Comparison of ENCODE assay signal across 1 cellular context in the genomic region with DNA sequence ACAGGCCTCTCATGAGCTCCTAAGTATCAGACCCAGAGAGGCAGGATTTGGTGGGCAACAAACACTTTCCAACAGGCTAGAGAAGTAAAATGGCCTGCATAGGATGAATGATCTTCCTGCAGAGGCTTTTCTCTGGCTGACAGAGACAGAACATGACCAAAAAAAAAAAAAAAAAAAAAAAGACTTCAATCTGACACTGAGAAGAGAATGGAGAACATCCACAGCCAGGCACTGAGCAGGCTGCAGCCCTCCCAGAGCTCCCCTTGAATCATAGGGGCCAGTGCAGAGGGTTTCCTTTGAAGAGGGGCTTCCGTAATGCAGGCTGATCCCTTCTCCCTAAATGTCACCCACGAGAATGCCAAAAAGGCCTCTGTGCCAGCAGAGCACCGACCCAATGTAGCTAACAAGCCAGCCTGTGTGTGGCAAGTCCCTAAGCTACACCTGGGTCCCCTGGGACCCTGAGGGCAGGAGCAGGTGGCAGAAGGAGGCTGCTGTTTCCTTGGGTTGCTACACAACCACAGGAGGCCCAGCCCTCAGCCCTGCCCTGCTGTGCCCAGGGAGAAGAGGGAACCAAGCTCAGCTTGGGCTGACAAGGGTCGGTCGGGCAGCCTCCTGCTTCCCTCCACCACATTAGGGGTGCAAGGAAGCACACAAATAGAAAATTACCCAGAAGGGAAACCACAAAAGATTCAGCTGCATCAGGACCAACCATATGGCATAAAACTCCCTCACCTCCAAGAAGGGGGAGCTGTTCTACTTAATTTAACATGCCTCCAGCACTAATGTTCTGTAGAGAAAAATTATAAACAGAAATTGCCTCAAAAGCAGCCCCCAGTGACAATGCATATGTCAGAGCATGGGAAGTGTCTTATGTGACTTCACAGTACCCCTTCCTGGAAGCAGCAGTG.
TF ChIP-seq lines count a peak whose summit lies in the region.

No MANE protein-coding gene starts in this region.

TF ChIP-seq in GM23338, 12 proteins besides CTCF, POLR2A, EP300 and RAD21:
- TF ChIP-seq, protein P1, sequence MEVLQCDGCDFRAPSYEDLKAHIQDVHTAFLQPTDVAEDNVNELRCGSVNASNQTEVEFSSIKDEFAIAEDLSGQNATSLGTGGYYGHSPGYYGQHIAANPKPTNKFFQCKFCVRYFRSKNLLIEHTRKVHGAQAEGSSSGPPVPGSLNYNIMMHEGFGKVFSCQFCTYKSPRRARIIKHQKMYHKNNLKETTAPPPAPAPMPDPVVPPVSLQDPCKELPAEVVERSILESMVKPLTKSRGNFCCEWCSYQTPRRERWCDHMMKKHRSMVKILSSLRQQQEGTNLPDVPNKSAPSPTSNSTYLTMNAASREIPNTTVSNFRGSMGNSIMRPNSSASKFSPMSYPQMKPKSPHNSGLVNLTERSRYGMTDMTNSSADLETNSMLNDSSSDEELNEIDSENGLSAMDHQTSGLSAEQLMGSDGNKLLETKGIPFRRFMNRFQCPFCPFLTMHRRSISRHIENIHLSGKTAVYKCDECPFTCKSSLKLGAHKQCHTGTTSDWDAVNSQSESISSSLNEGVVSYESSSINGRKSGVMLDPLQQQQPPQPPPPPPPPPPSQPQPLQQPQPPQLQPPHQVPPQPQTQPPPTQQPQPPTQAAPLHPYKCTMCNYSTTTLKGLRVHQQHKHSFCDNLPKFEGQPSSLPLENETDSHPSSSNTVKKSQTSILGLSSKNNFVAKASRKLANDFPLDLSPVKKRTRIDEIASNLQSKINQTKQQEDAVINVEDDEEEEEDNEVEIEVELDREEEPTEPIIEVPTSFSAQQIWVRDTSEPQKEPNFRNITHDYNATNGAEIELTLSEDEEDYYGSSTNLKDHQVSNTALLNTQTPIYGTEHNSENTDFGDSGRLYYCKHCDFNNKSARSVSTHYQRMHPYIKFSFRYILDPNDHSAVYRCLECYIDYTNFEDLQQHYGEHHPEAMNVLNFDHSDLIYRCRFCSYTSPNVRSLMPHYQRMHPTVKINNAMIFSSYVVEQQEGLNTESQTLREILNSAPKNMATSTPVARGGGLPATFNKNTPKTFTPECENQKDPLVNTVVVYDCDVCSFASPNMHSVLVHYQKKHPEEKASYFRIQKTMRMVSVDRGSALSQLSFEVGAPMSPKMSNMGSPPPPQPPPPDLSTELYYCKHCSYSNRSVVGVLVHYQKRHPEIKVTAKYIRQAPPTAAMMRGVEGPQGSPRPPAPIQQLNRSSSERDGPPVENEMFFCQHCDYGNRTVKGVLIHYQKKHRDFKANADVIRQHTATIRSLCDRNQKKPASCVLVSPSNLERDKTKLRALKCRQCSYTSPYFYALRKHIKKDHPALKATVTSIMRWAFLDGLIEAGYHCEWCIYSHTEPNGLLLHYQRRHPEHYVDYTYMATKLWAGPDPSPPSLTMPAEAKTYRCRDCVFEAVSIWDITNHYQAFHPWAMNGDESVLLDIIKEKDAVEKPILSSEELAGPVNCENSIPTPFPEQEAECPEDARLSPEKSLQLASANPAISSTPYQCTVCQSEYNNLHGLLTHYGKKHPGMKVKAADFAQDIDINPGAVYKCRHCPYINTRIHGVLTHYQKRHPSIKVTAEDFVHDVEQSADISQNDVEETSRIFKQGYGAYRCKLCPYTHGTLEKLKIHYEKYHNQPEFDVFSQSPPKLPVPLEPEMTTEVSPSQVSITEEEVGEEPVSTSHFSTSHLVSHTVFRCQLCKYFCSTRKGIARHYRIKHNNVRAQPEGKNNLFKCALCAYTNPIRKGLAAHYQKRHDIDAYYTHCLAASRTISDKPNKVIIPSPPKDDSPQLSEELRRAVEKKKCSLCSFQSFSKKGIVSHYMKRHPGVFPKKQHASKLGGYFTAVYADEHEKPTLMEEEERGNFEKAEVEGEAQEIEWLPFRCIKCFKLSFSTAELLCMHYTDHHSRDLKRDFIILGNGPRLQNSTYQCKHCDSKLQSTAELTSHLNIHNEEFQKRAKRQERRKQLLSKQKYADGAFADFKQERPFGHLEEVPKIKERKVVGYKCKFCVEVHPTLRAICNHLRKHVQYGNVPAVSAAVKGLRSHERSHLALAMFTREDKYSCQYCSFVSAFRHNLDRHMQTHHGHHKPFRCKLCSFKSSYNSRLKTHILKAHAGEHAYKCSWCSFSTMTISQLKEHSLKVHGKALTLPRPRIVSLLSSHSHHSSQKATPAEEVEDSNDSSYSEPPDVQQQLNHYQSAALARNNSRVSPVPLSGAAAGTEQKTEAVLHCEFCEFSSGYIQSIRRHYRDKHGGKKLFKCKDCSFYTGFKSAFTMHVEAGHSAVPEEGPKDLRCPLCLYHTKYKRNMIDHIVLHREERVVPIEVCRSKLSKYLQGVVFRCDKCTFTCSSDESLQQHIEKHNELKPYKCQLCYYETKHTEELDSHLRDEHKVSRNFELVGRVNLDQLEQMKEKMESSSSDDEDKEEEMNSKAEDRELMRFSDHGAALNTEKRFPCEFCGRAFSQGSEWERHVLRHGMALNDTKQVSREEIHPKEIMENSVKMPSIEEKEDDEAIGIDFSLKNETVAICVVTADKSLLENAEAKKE (CRISPR knock-in tag; IDR thresholded peaks at IDR 0.05) = no peak
- TF ChIP-seq ZNF331 (CRISPR knock-in tag; IDR thresholded peaks at IDR 0.05; ENCODE audit: low read depth) (no peak), REST (IDR thresholded peaks at IDR 0.05; ENCODE audit: unreplicated experiment) (no peak), POLR2AphosphoS5 (IDR thresholded peaks at IDR 0.05; ENCODE audit: low read depth) (no peak), EZH2phosphoT487 (IDR thresholded peaks at IDR 0.05; ENCODE audit: unreplicated experiment) (no peak), JUNB (IDR thresholded peaks at IDR 0.05; ENCODE audit: unreplicated experiment) (no peak), ETS1 (IDR thresholded peaks at IDR 0.05) (no peak), STAT1 (IDR thresholded peaks at IDR 0.05; ENCODE audit: unreplicated experiment) (no peak), CREB1 (CRISPR knock-in tag; IDR thresholded peaks at IDR 0.05; ENCODE audit: low read depth) (no peak), EZH2 (IDR thresholded peaks at IDR 0.05; ENCODE audit: low read depth, unreplicated experiment) (no peak), ZNF114 (CRISPR knock-in tag; IDR thresholded peaks at IDR 0.05) (no peak), NANOG (IDR thresholded peaks at IDR 0.05; ENCODE audit: borderline replicate concordance) (no peak)
